12 cellular contexts compared by ENCODE assay signal in the genomic region with DNA sequence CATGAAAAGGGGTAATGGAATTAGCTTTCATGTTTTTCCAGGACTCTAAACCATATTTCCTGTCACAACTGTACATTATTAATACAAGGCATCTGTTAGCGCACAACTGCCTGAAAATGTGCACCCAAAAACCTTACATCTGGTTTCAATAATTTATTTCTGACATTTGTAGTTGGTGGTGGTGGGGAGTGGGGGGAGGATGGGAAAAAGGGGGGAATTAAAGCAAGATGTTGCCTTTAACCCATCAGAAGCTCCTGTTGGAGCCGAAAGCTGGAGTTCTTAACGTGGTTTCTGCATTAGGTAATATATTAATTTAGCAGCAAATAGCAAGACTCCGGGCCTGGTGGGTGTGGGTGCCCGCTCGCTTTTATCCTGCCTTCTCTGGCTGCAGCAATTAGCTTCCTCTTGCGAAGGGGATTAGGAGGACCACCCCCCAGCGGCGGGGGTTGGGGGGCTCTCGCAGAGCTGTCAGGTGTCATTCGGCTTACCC. TPM values are rescaled to one million over a fixed set of nuclear protein-coding genes. Genes with fewer than 3 reads are reported as not detected.
A peak's percentile ranks its signal among the peaks of the same experiment; 100 is the strongest.
DNase-seq lines count a peak whose midpoint lies in the region; ATAC-seq and TF ChIP-seq lines count a peak whose summit lies in the region.
"Had no signal": no experiment of that assay in that cellular context is flagged by ENCODE, and none has a peak within 500 bp of the region (broad histone marks: within the 10 kb centered on the region; RNA-seq: fewer than 3 reads in every experiment).

No MANE protein-coding gene starts in this region.

- H3K27ac ChIP-seq in endodermal cell (ENCODE audit: low read depth, low read length): peak overlapping the region; percentile 70
- peak overlapping the region; percentile 66 for H3K27ac ChIP-seq in muscle layer of duodenum (ENCODE audit: low read length)
- H3K27ac ChIP-seq in aorta (ENCODE audit: low read depth in 1 of 2, low read length in 2 of 2): peak overlapping the region; percentile 95 to 99
- H3K27ac ChIP-seq: neutrophil had no signal

- no peaks in the 10 kb centered on the region for H3K9me3 ChIP-seq in endodermal cell (ENCODE audit: control insufficient read depth, low read length)
- no peaks in the 10 kb centered on the region for H3K9me3 ChIP-seq in muscle layer of duodenum (ENCODE audit: control insufficient read depth in 1 of 2, low read length in 2 of 2)
- no peaks in the 10 kb centered on the region for H3K9me3 ChIP-seq in aorta (ENCODE audit: control insufficient read depth, low read length)
- H3K9me3 ChIP-seq: adrenal gland, neutrophil had no signal

- H3K4me3 Mint-ChIP-seq in stimulated activated naive CD8-positive, alpha-beta T cell treated with anti-CD3 and anti-CD28 coated beads, Interleukin-15, amount 100 ng/mL, for 72 hours: peak overlapping the region in 1 of 2 donors; percentile 62
- H3K4me3 Mint-ChIP-seq in endodermal cell: peak overlapping the region; percentile 59
- H3K4me3 Mint-ChIP-seq: T-helper 1 cell treated with Interleukin-12 subunit alpha and Interleukin-12 subunit beta and Interleukin-4 antibody, amounts not matched to agents 30 μg/mL and 1 μg/mL, for 36 hours had no signal

- H3K36me3 ChIP-seq in endodermal cell (ENCODE audit: control insufficient read depth, insufficient read depth, low read length) (no peaks in the 10 kb centered on the region), muscle layer of duodenum (ENCODE audit: control insufficient read depth in 1 of 2, insufficient read depth in 2 of 2, low read length in 2 of 2) (no peaks in the 10 kb centered on the region), aorta (ENCODE audit: control insufficient read depth in 1 of 2, insufficient read depth in 2 of 2, low read length in 1 of 2) (no peaks in the 10 kb centered on the region)
- H3K36me3 ChIP-seq: adrenal gland, neutrophil had no signal

- H3K27ac Mint-ChIP-seq in stimulated activated naive CD8-positive, alpha-beta T cell treated with anti-CD3 and anti-CD28 coated beads, Interleukin-15, amount 100 ng/mL, for 72 hours: no peak overlapping the region
- H3K27ac Mint-ChIP-seq in endodermal cell: no peak overlapping the region
- H3K27ac Mint-ChIP-seq: T-helper 1 cell treated with Interleukin-12 subunit alpha and Interleukin-12 subunit beta and Interleukin-4 antibody, amounts not matched to agents 30 μg/mL and 1 μg/mL, for 36 hours had no signal

- H3K4me1 Mint-ChIP-seq in stimulated activated naive CD8-positive, alpha-beta T cell treated with anti-CD3 and anti-CD28 coated beads, Interleukin-15, amount 100 ng/mL, for 72 hours: peaks cover 12% of the 10 kb centered on the region
- H3K4me1 Mint-ChIP-seq in endodermal cell: peaks cover 33% of the 10 kb centered on the region

- H3K27me3 ChIP-seq in endodermal cell (ENCODE audit: control insufficient read depth, insufficient read depth, low read length, poor library complexity, severe bottlenecking): peaks cover 9% of the 10 kb centered on the region
- H3K27me3 ChIP-seq in muscle layer of duodenum (ENCODE audit: low read depth, low read length): peaks cover 7% of the 10 kb centered on the region
- H3K27me3 ChIP-seq in aorta (ENCODE audit: control insufficient read depth in 1 of 2, insufficient read depth in 2 of 2, low read length in 1 of 2): no peaks in the 10 kb centered on the region
- H3K27me3 ChIP-seq: adrenal gland had no signal

- ATAC-seq in stimulated activated naive CD8-positive, alpha-beta T cell treated with anti-CD3 and anti-CD28 coated beads, Interleukin-15, amount 100 ng/mL, for 72 hours: peak; percentile 11
- no peak for ATAC-seq in stimulated activated naive CD8-positive, alpha-beta T cell treated with anti-CD3 and anti-CD28 coated beads, Interleukin-15, Interleukin-2, amounts not matched to agents 100 U/mL and 50 U/mL, for 24 hours
- ATAC-seq in aorta (ENCODE audit: low FRiP score) (peak; percentile 58), GM19328 (IDR thresholded peaks at IDR 0.05; ENCODE audit: unreplicated experiment) (no peak)

- peaks cover 76% of the 10 kb centered on the region for H3K27me3 Mint-ChIP-seq in stimulated activated naive CD8-positive, alpha-beta T cell treated with anti-CD3 and anti-CD28 coated beads, Interleukin-15, amount 100 ng/mL, for 72 hours
- H3K27me3 Mint-ChIP-seq in endodermal cell (ENCODE audit: insufficient read depth): peaks cover 18% of the 10 kb centered on the region

- H3K36me3 Mint-ChIP-seq in endodermal cell (ENCODE audit: low read depth): no peaks in the 10 kb centered on the region
- H3K36me3 Mint-ChIP-seq: CD8-positive, alpha-beta memory T cell had no signal

- H3K9me3 Mint-ChIP-seq in stimulated activated naive CD8-positive, alpha-beta T cell treated with anti-CD3 and anti-CD28 coated beads, Interleukin-15, amount 100 ng/mL, for 72 hours: no peaks in the 10 kb centered on the region
- no peaks in the 10 kb centered on the region for H3K9me3 Mint-ChIP-seq in endodermal cell
- H3K9me3 Mint-ChIP-seq: CD8-positive, alpha-beta memory T cell; T-helper 1 cell treated with Interleukin-12 subunit alpha and Interleukin-12 subunit beta and Interleukin-4 antibody, amounts not matched to agents 30 μg/mL and 1 μg/mL, for 36 hours had no signal

- intact Hi-C loops in aorta (cut with DNase I): loop anchor here (2.0 to 5.0 kb wide), 3 partner anchors 29 to 60 kb away; a partner anchor contains a TSS

- WGBS in endodermal cell (ENCODE audit: insufficient coverage in 1 of 2, insufficient read length in 1 of 2), 2 experiments: 24 to 31% methylated on average over 5 to 11 of the region's 11 CpGs
- WGBS in aorta, 2 donors: 7% methylated on average over 11 of the region's 11 CpGs

- peak overlapping the region; percentile 69 for H3K4me3 ChIP-seq in endodermal cell (ENCODE audit: low read length)
- peak overlapping the region in 1 of 2 donors; percentile 60 for H3K4me3 ChIP-seq in muscle layer of duodenum (ENCODE audit: low read depth in 1 of 2, low read length in 2 of 2)
- H3K4me3 ChIP-seq in aorta (ENCODE audit: low read length in 2 of 2): peak overlapping the region; percentile 2 to 61

- no peak for DNase-seq in stimulated activated naive CD8-positive, alpha-beta T cell treated with anti-CD3 and anti-CD28 coated beads, Interleukin-15, amount 100 ng/mL, for 72 hours
- DNase-seq in stimulated activated naive CD8-positive, alpha-beta T cell treated with anti-CD3 and anti-CD28 coated beads, Interleukin-15, Interleukin-2, amounts not matched to agents 100 U/mL and 50 U/mL, for 24 hours: no peak
- DNase-seq in endodermal cell: no peak
- DNase-seq in aorta: peak; percentile 55 to 77
- no peak for DNase-seq in GM20000 (ENCODE audit: low spot score)
- DNase-seq in NOMO-1 (lab: John Stamatoyannopoulos, UW; ENCODE audit: unreplicated experiment in 2 of 2): no peak

- H3K9ac ChIP-seq in endodermal cell (ENCODE audit: extremely low read depth, low read length, poor library complexity, severe bottlenecking): peak overlapping the region; percentile 53

- H3K4me1 ChIP-seq in endodermal cell (ENCODE audit: control insufficient read depth, insufficient read depth, low read length) (peaks cover 15% of the 10 kb centered on the region), muscle layer of duodenum (ENCODE audit: control insufficient read depth in 1 of 2, insufficient read depth in 2 of 2, low read length in 2 of 2) (peaks cover 16 to 42% of the 10 kb centered on the region in 2 donors), aorta (ENCODE audit: control insufficient read depth in 1 of 2, insufficient read depth in 2 of 2, low read length in 2 of 2) (peaks cover 0 to 9% of the 10 kb centered on the region in 2 donors)

- TF ChIP-seq CTCF in endodermal cell (conservative IDR thresholded peaks at IDR 0.05) (no peak), GM20000 (IDR thresholded peaks at IDR 0.05; ENCODE audit: extremely low read depth, missing control alignments) (no peak)

RNA-seq across cellular contexts. Expression of a gene that starts 36.9 kb away (rescaled TPM):
- total RNA-seq in endodermal cell (1 to 10 TPM; 6.9 to 9.8 TPM), aorta (1 to 10 TPM; 3.1 to 3.9 TPM)
- polyA plus RNA-seq in endodermal cell (2013, experiment 1 of 2): 6.6 TPM
- 5.7 TPM for polyA plus RNA-seq in endodermal cell (2013, experiment 2 of 2)
- polyA plus RNA-seq in aorta: 1 to 10 TPM; 1.9 to 2.0 TPM

RNA-seq across cellular contexts. Expression of a gene that starts 59.2 kb away (rescaled TPM):
- total RNA-seq in endodermal cell: 1 to 10 TPM in 1 of 2 donors, under 1 TPM in 1; 0.58 to 1.1 TPM
- 9.3 TPM for polyA plus RNA-seq in endodermal cell (2013, experiment 1 of 2)
- 10.6 TPM for polyA plus RNA-seq in endodermal cell (2013, experiment 2 of 2)
- total RNA-seq in aorta: 10 to 100 TPM in 1 of 2 donors, 1 to 10 TPM in 1; 4.5 to 14.6 TPM
- 1 to 10 TPM; 3.7 to 4.3 TPM for polyA plus RNA-seq in aorta
- total RNA-seq: CD8-positive, alpha-beta memory T cell had no signal
- polyA plus RNA-seq: CD8-positive, alpha-beta memory T cell had no signal

Comparison
In these comparisons a context has a peak if more than half of its experiments do, and no peak if none do; other contexts are left out.
1. ATAC-seq: peak in stimulated activated naive CD8-positive, alpha-beta T cell treated with anti-CD3 and anti-CD28 coated beads, Interleukin-15, amount 100 ng/mL, for 72 hours (single experiment) and aorta (single experiment); none in stimulated activated naive CD8-positive, alpha-beta T cell treated with anti-CD3 and anti-CD28 coated beads, Interleukin-15, Interleukin-2, amounts not matched to agents 100 U/mL and 50 U/mL, for 24 hours (single experiment) and GM19328 (single experiment).
2. DNase-seq: peak in aorta (2 of 2); none in stimulated activated naive CD8-positive, alpha-beta T cell treated with anti-CD3 and anti-CD28 coated beads, Interleukin-15, amount 100 ng/mL, for 72 hours (0 of 2), stimulated activated naive CD8-positive, alpha-beta T cell treated with anti-CD3 and anti-CD28 coated beads, Interleukin-15, Interleukin-2, amounts not matched to agents 100 U/mL and 50 U/mL, for 24 hours (single experiment), endodermal cell (single experiment), GM20000 (single experiment) and NOMO-1 (0 of 2).
3. Peak in every context shown above with its lines, with median percentiles within 50 percentile points of each other: H3K27ac ChIP-seq.